In genomic region chr14:100665518-100666032, GRCh38 we compare ENCODE assay signal across 14 cellular contexts.
A peak's percentile ranks its signal among the peaks of the same experiment; 100 is the strongest.
DNase-seq lines count a peak whose midpoint lies in the region; ATAC-seq and TF ChIP-seq lines count a peak whose summit lies in the region.
"Had no signal": no experiment of that assay in that cellular context is flagged by ENCODE, and none has a peak within 500 bp of the region (broad histone marks: within the 10 kb centered on the region; RNA-seq: fewer than 3 reads in every experiment).

No MANE protein-coding gene starts in this region.

- H3K27me3 ChIP-seq in colonic mucosa = no peaks in the 10 kb centered on the region
- no peaks in the 10 kb centered on the region for H3K27me3 ChIP-seq in right lobe of liver
- H3K27me3 ChIP-seq: upper lobe of left lung had no signal

- TF ChIP-seq CTCF in colonic mucosa (IDR thresholded peaks at IDR 0.05) (no peak), right lobe of liver (IDR thresholded peaks at IDR 0.05) (no peak)

- peak overlapping the region in 1 of 2 donors; percentile 48 for H3K9ac ChIP-seq in colonic mucosa (ENCODE audit: low read depth in 2 of 2, low read length in 2 of 2)

- peak overlapping the region; percentile 35 for H3K27ac ChIP-seq in colonic mucosa
- peak overlapping the region in 1 of 3 donors; percentile 15 for H3K27ac ChIP-seq in right lobe of liver
- H3K27ac ChIP-seq: 22Rv1, HL-60, upper lobe of left lung had no signal

- H3K4me1 Mint-ChIP-seq in stimulated activated naive B cell treated with anti-CD40 and anti-IgM and Interleukin-4, amounts not matched to agents 10 μg/mL and 1 μg/mL and 100 μg/mL, for 72 hours = peaks cover 2 to 5% of the 10 kb centered on the region in 2 donors

- 10% methylated on average over 6 of the region's 11 CpGs for WGBS in right lobe of liver (ENCODE audit: insufficient coverage, low coverage, low lambda C conversion rate, missing lambda C conversion rate)

- intact Hi-C loops in colonic mucosa (cut with DNase I) (loop anchor here (10.0 kb wide), 1 partner anchor 189 kb away; no protein-coding TSS in a partner anchor), right lobe of liver (cut with DNase I) (no loop called here)

- H3K9me3 ChIP-seq in colonic mucosa (no peaks in the 10 kb centered on the region), right lobe of liver (no peaks in the 10 kb centered on the region)
- H3K9me3 ChIP-seq: upper lobe of left lung had no signal

- H3K4me3 ChIP-seq in colonic mucosa (no peak overlapping the region), right lobe of liver (no peak overlapping the region)
- H3K4me3 ChIP-seq: upper lobe of left lung had no signal

- H3K4me1 ChIP-seq in colonic mucosa (peaks cover 7% of the 10 kb centered on the region), right lobe of liver (peaks cover 0 to 12% (median under 1%) of the 10 kb centered on the region in 4 donors)

- no peaks in the 10 kb centered on the region for H3K36me3 Mint-ChIP-seq in stimulated activated naive B cell treated with anti-CD40 and anti-IgM and Interleukin-4, amounts not matched to agents 10 μg/mL and 1 μg/mL and 100 μg/mL, for 72 hours
- H3K36me3 Mint-ChIP-seq: activated naive CD4-positive, alpha-beta T cell treated with anti-CD3 and anti-CD28 coated beads, Interleukin-2, amount 10 ng/mL, durations not matched to agents 7 days and 5 days; natural killer cell had no signal

- no peak overlapping the region for H3K4me3 Mint-ChIP-seq in stimulated activated naive B cell treated with anti-CD40 and anti-IgM and Interleukin-4, amounts not matched to agents 10 μg/mL and 1 μg/mL and 100 μg/mL, for 72 hours
- H3K4me3 Mint-ChIP-seq: activated naive CD4-positive, alpha-beta T cell treated with anti-CD3 and anti-CD28 coated beads, Interleukin-2, amount 10 ng/mL, durations not matched to agents 7 days and 5 days; natural killer cell had no signal

- peak overlapping the region; percentile 34 for H3K27ac Mint-ChIP-seq in stimulated activated naive B cell treated with anti-CD40 and anti-IgM and Interleukin-4, amounts not matched to agents 10 μg/mL and 1 μg/mL and 100 μg/mL, for 72 hours
- H3K27ac Mint-ChIP-seq: activated naive CD4-positive, alpha-beta T cell treated with anti-CD3 and anti-CD28 coated beads, Interleukin-2, amount 10 ng/mL, durations not matched to agents 7 days and 5 days; natural killer cell had no signal

- no peaks in the 10 kb centered on the region for H3K36me3 ChIP-seq in colonic mucosa
- no peaks in the 10 kb centered on the region for H3K36me3 ChIP-seq in right lobe of liver
- H3K36me3 ChIP-seq: upper lobe of left lung had no signal

- H3K27me3 Mint-ChIP-seq in stimulated activated naive B cell treated with anti-CD40 and anti-IgM and Interleukin-4, amounts not matched to agents 10 μg/mL and 1 μg/mL and 100 μg/mL, for 72 hours = peaks cover 34 to 60% of the 10 kb centered on the region in 2 donors

- H3K9me3 Mint-ChIP-seq in stimulated activated naive B cell treated with anti-CD40 and anti-IgM and Interleukin-4, amounts not matched to agents 10 μg/mL and 1 μg/mL and 100 μg/mL, for 72 hours = peaks cover 0 to 4% of the 10 kb centered on the region in 2 donors
- H3K9me3 Mint-ChIP-seq: activated naive CD4-positive, alpha-beta T cell treated with anti-CD3 and anti-CD28 coated beads, Interleukin-2, amount 10 ng/mL, durations not matched to agents 7 days and 5 days; natural killer cell had no signal

- DNase-seq in DMS 273 (lab: John Stamatoyannopoulos, UW; ENCODE audit: unreplicated experiment) (peak; percentile 36), DMS 273 treated with DMSO at 0.1 percent for 48 hours (lab: John Stamatoyannopoulos, UW) (no peak), colonic mucosa (peak; percentile 84), right lobe of liver (peak in 1 of 3 donors; percentile 69), foreskin melanocyte (no peak)
- DNase-seq in stimulated activated naive B cell treated with anti-CD40 and anti-IgM and Interleukin-4, amounts not matched to agents 10 μg/mL and 1 μg/mL and 100 μg/mL, for 72 hours = no peak
- DNase-seq: activated naive CD4-positive, alpha-beta T cell treated with anti-CD3 and anti-CD28 coated beads, Interleukin-2, amount 10 ng/mL, durations not matched to agents 7 days and 5 days; natural killer cell; T1000; upper lobe of left lung had no signal

- no peak for TF ChIP-seq POLR2A in right lobe of liver (IDR thresholded peaks at IDR 0.05)

- ATAC-seq in right lobe of liver (peak; percentile 4 to 59 (median 40)), HG03520 (IDR thresholded peaks at IDR 0.05; ENCODE audit: unreplicated experiment) (no peak), GM21367 (IDR thresholded peaks at IDR 0.05; ENCODE audit: unreplicated experiment) (no peak)
- ATAC-seq in stimulated activated naive B cell treated with anti-CD40 and anti-IgM and Interleukin-4, amounts not matched to agents 10 μg/mL and 1 μg/mL and 100 μg/mL, for 72 hours (replicated peaks) = no peak
- ATAC-seq: natural killer cell had no signal

Comparison
In these comparisons a context has a peak if more than half of its experiments do, and no peak if none do; other contexts are left out.
1. DNase-seq: peak in DMS 273 (single experiment) and colonic mucosa (single experiment); none in DMS 273 treated with DMSO at 0.1 percent for 48 hours (single experiment), stimulated activated naive B cell treated with anti-CD40 and anti-IgM and Interleukin-4, amounts not matched to agents 10 μg/mL and 1 μg/mL and 100 μg/mL, for 72 hours (single experiment) and foreskin melanocyte (single experiment).
2. ATAC-seq: peak in right lobe of liver (4 of 4); none in stimulated activated naive B cell treated with anti-CD40 and anti-IgM and Interleukin-4, amounts not matched to agents 10 μg/mL and 1 μg/mL and 100 μg/mL, for 72 hours (0 of 2), HG03520 (single experiment) and GM21367 (single experiment).